In the genomic region with DNA sequence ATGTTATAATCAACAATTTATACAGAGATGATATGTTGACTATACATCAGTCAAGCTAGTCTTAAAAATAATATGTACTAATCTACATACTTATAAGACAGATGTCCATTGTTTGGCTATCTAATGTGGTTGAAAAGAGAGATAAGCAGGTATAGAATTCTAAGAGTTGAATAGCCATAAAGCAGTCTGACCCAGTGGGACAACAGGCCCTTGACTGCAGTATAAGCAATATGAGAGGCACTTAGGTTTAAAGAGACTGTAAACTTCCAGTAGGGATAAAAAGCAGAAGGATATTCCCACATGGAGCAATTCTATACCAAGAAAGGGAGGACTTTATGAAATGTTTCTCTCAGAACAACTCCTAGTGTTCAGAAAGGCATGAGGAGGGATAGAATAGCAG, we compare ENCODE assay signal across 25 cellular contexts.
"Had no signal": no experiment of that assay in that cellular context is flagged by ENCODE, and none has a peak within 500 bp of the region (broad histone marks: within the 10 kb centered on the region; RNA-seq: fewer than 3 reads in every experiment).

No MANE protein-coding gene starts in this region.

- ATAC-seq: effector memory CD8-positive, alpha-beta T cell; gastroesophageal sphincter; natural killer cell treated with Interleukin-12 subunit alpha and Interleukin-12 subunit beta and Interleukin-15 and Interleukin-18, amount 100 ng/mL, for 72 hours; psoas muscle; right lobe of liver; stimulated activated naive B cell treated with anti-CD40 and anti-IgM and Interleukin-4, amounts not matched to agents 10 μg/mL and 1 μg/mL and 100 μg/mL, for 72 hours had no signal

- H2AFZ ChIP-seq: neural progenitor cell, parathyroid adenoma had no signal

- H3K36me3 ChIP-seq: left ventricle myocardium inferior, right lobe of liver, stomach, thoracic aorta, transverse colon had no signal

- H3K79me2 ChIP-seq: parathyroid adenoma had no signal

- H3K9ac ChIP-seq: neural progenitor cell, parathyroid adenoma had no signal

- H3K27ac Mint-ChIP-seq: dendritic cell treated with granulocyte-macrophage colony-stimulating factor and Interleukin-4, amounts not matched to agents 40 ng/mL and 50 ng/mL, for 4 days; effector memory CD8-positive, alpha-beta T cell; immature natural killer cell; natural killer cell treated with Interleukin-12 subunit alpha and Interleukin-12 subunit beta and Interleukin-15 and Interleukin-18, amount 100 ng/mL, for 72 hours; neural progenitor cell; stimulated activated naive B cell treated with anti-CD40 and anti-IgM and Interleukin-4, amounts not matched to agents 10 μg/mL and 1 μg/mL and 100 μg/mL, for 72 hours had no signal

- H3K4me1 ChIP-seq: esophagus muscularis mucosa, gastroesophageal sphincter, left ventricle myocardium inferior, neural progenitor cell, parathyroid adenoma, psoas muscle, right lobe of liver, stomach, transverse colon had no signal

- H3K27me3 Mint-ChIP-seq: dendritic cell treated with granulocyte-macrophage colony-stimulating factor and Interleukin-4, amounts not matched to agents 40 ng/mL and 50 ng/mL, for 4 days; stimulated activated naive B cell treated with anti-CD40 and anti-IgM and Interleukin-4, amounts not matched to agents 10 μg/mL and 1 μg/mL and 100 μg/mL, for 72 hours had no signal

- H3K27me3 ChIP-seq: esophagus muscularis mucosa, gastroesophageal sphincter, neural progenitor cell, right lobe of liver, stomach, transverse colon had no signal

- H3K4me1 Mint-ChIP-seq: immature natural killer cell; neural progenitor cell; stimulated activated naive B cell treated with anti-CD40 and anti-IgM and Interleukin-4, amounts not matched to agents 10 μg/mL and 1 μg/mL and 100 μg/mL, for 72 hours had no signal

- H3K4me3 Mint-ChIP-seq: dendritic cell treated with granulocyte-macrophage colony-stimulating factor and Interleukin-4, amounts not matched to agents 40 ng/mL and 50 ng/mL, for 4 days; effector memory CD8-positive, alpha-beta T cell; immature natural killer cell; natural killer cell treated with Interleukin-12 subunit alpha and Interleukin-12 subunit beta and Interleukin-15 and Interleukin-18, amount 100 ng/mL, for 72 hours; neural progenitor cell; stimulated activated naive B cell treated with anti-CD40 and anti-IgM and Interleukin-4, amounts not matched to agents 10 μg/mL and 1 μg/mL and 100 μg/mL, for 72 hours had no signal

- FAIRE-seq: colon, keratinocyte had no signal

- H3K36me3 Mint-ChIP-seq: immature natural killer cell; natural killer cell treated with Interleukin-12 subunit alpha and Interleukin-12 subunit beta and Interleukin-15 and Interleukin-18, amount 100 ng/mL, for 72 hours; stimulated activated naive B cell treated with anti-CD40 and anti-IgM and Interleukin-4, amounts not matched to agents 10 μg/mL and 1 μg/mL and 100 μg/mL, for 72 hours had no signal

- H3K4me2 ChIP-seq: neural progenitor cell had no signal

- DNase-seq: effector memory CD8-positive, alpha-beta T cell; immature natural killer cell; left ventricle myocardium inferior; mesenchymal stem cell; midbrain; occipital lobe; psoas muscle; retina; right lobe of liver; stimulated activated CD4-positive, alpha-beta T cell treated with anti-CD3 and anti-CD28 coated beads, Interleukin-4, amount 100 ng/mL, for 24 hours; stimulated activated naive B cell treated with anti-CD40 and anti-IgM and Interleukin-4, amounts not matched to agents 10 μg/mL and 1 μg/mL and 100 μg/mL, for 72 hours; stomach; substantia nigra; transverse colon had no signal

- H3K4me3 ChIP-seq: esophagus muscularis mucosa, gastroesophageal sphincter, left ventricle myocardium inferior, lung, neural progenitor cell, psoas muscle, right lobe of liver, stomach, thoracic aorta, transverse colon had no signal

- H3K27ac ChIP-seq: epithelial cell of prostate, esophagus muscularis mucosa, gastroesophageal sphincter, left ventricle myocardium inferior, neural progenitor cell, parathyroid adenoma, psoas muscle, right lobe of liver, stomach, thoracic aorta, transverse colon had no signal

- H3K9me3 ChIP-seq: esophagus muscularis mucosa, gastroesophageal sphincter, left ventricle myocardium inferior, psoas muscle, right lobe of liver, stomach, thoracic aorta, transverse colon had no signal

- H3K9me3 Mint-ChIP-seq: dendritic cell treated with granulocyte-macrophage colony-stimulating factor and Interleukin-4, amounts not matched to agents 40 ng/mL and 50 ng/mL, for 4 days; effector memory CD8-positive, alpha-beta T cell; immature natural killer cell; natural killer cell treated with Interleukin-12 subunit alpha and Interleukin-12 subunit beta and Interleukin-15 and Interleukin-18, amount 100 ng/mL, for 72 hours; neural progenitor cell; stimulated activated naive B cell treated with anti-CD40 and anti-IgM and Interleukin-4, amounts not matched to agents 10 μg/mL and 1 μg/mL and 100 μg/mL, for 72 hours had no signal
